ENCODE assay signal across 8 cellular contexts in the genomic region with DNA sequence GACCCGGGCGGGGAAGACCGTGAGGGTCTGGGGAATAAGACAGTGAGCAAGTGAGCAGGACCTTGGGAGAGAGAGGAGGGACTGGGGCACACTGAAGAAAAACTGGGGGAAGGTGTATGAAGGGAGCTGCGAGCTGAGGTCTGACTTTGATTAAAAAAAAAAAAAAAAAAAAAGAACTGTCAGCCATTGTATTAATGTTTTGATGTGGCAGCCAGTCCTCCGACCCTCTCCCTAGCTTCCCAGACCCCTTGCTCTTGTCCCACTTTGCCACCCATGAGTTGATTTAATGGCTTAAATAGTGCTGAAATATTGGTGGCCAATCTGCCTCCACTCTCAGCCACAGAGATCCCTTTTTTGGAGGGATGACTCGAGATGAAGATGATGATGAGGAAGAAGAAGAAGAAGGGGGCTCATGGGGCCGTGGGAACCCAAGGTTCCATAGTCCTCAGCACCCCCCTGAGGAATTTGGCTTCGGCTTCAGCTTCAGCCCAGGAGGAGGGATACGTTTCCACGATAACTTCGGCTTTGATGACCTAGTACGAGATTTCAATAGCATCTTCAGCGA. TPM values are rescaled to one million over a fixed set of nuclear protein-coding genes. Genes with fewer than 3 reads are reported as not detected.
DNase-seq lines count a peak whose midpoint lies in the region; ATAC-seq and TF ChIP-seq lines count a peak whose summit lies in the region.

No MANE protein-coding gene starts in this region.

- peaks cover 34% of the 10 kb centered on the region for H3K36me3 Mint-ChIP-seq in CD4-positive, CD25-positive, alpha-beta regulatory T cell
- H3K36me3 Mint-ChIP-seq in endodermal cell (ENCODE audit: low read depth) = peaks cover 43% of the 10 kb centered on the region
- H3K36me3 Mint-ChIP-seq in neural progenitor cell = peaks cover 7% of the 10 kb centered on the region

- H3K4me3 ChIP-seq in CD4-positive, CD25-positive, alpha-beta regulatory T cell (ENCODE audit: low read depth, low read length) = peak overlapping the region; percentile 94
- peak overlapping the region; percentile 90 for H3K4me3 ChIP-seq in NT2/D1 (ENCODE audit: insufficient read length, low read depth)
- H3K4me3 ChIP-seq in endodermal cell (ENCODE audit: low read length) = peak overlapping the region; percentile 100
- peak overlapping the region; percentile 94 for H3K4me3 ChIP-seq in neural progenitor cell

- H3K27ac Mint-ChIP-seq in CD4-positive, CD25-positive, alpha-beta regulatory T cell = peak overlapping the region; percentile 98 to 100 (median 99)
- H3K27ac Mint-ChIP-seq in endodermal cell (peak overlapping the region; percentile 97), neural progenitor cell (peak overlapping the region; percentile 95)

- TF ChIP-seq CTCF in endodermal cell (conservative IDR thresholded peaks at IDR 0.05) (no peak), neural progenitor cell (IDR thresholded peaks at IDR 0.05) (no peak)

- H3K4me2 ChIP-seq in neural progenitor cell = peak overlapping the region; percentile 84

- H3K9ac ChIP-seq in NT2/D1 (ENCODE audit: insufficient read length, low read depth) = peak overlapping the region; percentile 97
- H3K9ac ChIP-seq in endodermal cell (ENCODE audit: extremely low read depth, low read length, poor library complexity, severe bottlenecking) = peak overlapping the region; percentile 91
- peak overlapping the region; percentile 40 for H3K9ac ChIP-seq in neural progenitor cell

- H4K20me1 ChIP-seq in neural progenitor cell (ENCODE audit: low read depth) = no peaks in the 10 kb centered on the region

- 44 to 56% methylated on average over 5 to 13 of the region's 13 CpGs for WGBS in endodermal cell (ENCODE audit: insufficient coverage in 1 of 2, insufficient read length in 1 of 2), 2 experiments

- no peaks in the 10 kb centered on the region for H3K9me3 ChIP-seq in CD4-positive, CD25-positive, alpha-beta regulatory T cell (ENCODE audit: control insufficient read depth in 2 of 2, low read length in 2 of 2)
- no peaks in the 10 kb centered on the region for H3K9me3 ChIP-seq in NT2/D1 (ENCODE audit: insufficient read depth, low read length)
- no peaks in the 10 kb centered on the region for H3K9me3 ChIP-seq in endodermal cell (ENCODE audit: control insufficient read depth, low read length)
- no peaks in the 10 kb centered on the region for H3K9me3 ChIP-seq in neural progenitor cell (ENCODE audit: low read depth)

- H3K4me1 Mint-ChIP-seq in CD4-positive, CD25-positive, alpha-beta regulatory T cell = peaks cover 17 to 43% (median 31%) of the 10 kb centered on the region in 4 donors
- H3K4me1 Mint-ChIP-seq in endodermal cell (peaks cover 8% of the 10 kb centered on the region), neural progenitor cell (peaks cover 22% of the 10 kb centered on the region)

- no peak for ATAC-seq in CD4-positive, CD25-positive, alpha-beta regulatory T cell (ENCODE audit: low read depth in 2 of 2)
- ATAC-seq in GM19351 (IDR thresholded peaks at IDR 0.05; ENCODE audit: unreplicated experiment) (no peak), GM21576 (IDR thresholded peaks at IDR 0.05; ENCODE audit: unreplicated experiment) (no peak)

- H3K9me3 Mint-ChIP-seq in CD4-positive, CD25-positive, alpha-beta regulatory T cell = no peaks in the 10 kb centered on the region
- H3K9me3 Mint-ChIP-seq in endodermal cell = no peaks in the 10 kb centered on the region
- no peaks in the 10 kb centered on the region for H3K9me3 Mint-ChIP-seq in neural progenitor cell

- DNase-seq in CD4-positive, CD25-positive, alpha-beta regulatory T cell = peak in 1 of 3 donors; percentile 11
- DNase-seq in NT2/D1 (ENCODE audit: low read depth, low spot score) = no peak
- DNase-seq in endodermal cell = no peak
- DNase-seq in neural progenitor cell (ENCODE audit: low spot score) = no peak
- DNase-seq in iPS-NIHi7 (ENCODE audit: extremely low spot score) = no peak
- DNase-seq in NCI-H748 (lab: John Stamatoyannopoulos, UW; ENCODE audit: unreplicated experiment) = no peak

- H3K27ac ChIP-seq in CD4-positive, CD25-positive, alpha-beta regulatory T cell (ENCODE audit: insufficient read depth, low read length, poor library complexity, severe bottlenecking) = peak overlapping the region; percentile 94
- peak overlapping the region; percentile 84 for H3K27ac ChIP-seq in endodermal cell (ENCODE audit: low read depth, low read length)
- H3K27ac ChIP-seq in neural progenitor cell = no peak overlapping the region

- H2AFZ ChIP-seq in neural progenitor cell (replicated peaks) = peak overlapping the region; percentile 90

- peaks cover 23% of the 10 kb centered on the region for H3F3A ChIP-seq in neural progenitor cell (ENCODE audit: low read depth)

- peaks cover 11% of the 10 kb centered on the region for H3K79me2 ChIP-seq in neural progenitor cell (ENCODE audit: low read depth)

- peaks cover 37% of the 10 kb centered on the region for H3K36me3 ChIP-seq in CD4-positive, CD25-positive, alpha-beta regulatory T cell (ENCODE audit: control insufficient read depth, insufficient read depth, low read length)
- H3K36me3 ChIP-seq in NT2/D1 (ENCODE audit: insufficient read depth, insufficient read length, low read length) = peaks cover 73% of the 10 kb centered on the region
- peaks cover 47% of the 10 kb centered on the region for H3K36me3 ChIP-seq in endodermal cell (ENCODE audit: control insufficient read depth, insufficient read depth, low read length)
- H3K36me3 ChIP-seq in neural progenitor cell = no peaks in the 10 kb centered on the region

- H3K27me3 Mint-ChIP-seq in CD4-positive, CD25-positive, alpha-beta regulatory T cell = peaks cover 4% of the 10 kb centered on the region
- no peaks in the 10 kb centered on the region for H3K27me3 Mint-ChIP-seq in endodermal cell (ENCODE audit: insufficient read depth)
- H3K27me3 Mint-ChIP-seq in neural progenitor cell (ENCODE audit: insufficient read depth, low read depth) = peaks cover 9% of the 10 kb centered on the region

- no peaks in the 10 kb centered on the region for H3K27me3 ChIP-seq in CD4-positive, CD25-positive, alpha-beta regulatory T cell (ENCODE audit: control insufficient read depth, insufficient read depth, low read length)
- H3K27me3 ChIP-seq in NT2/D1 (ENCODE audit: insufficient read depth, insufficient read length) (no peaks in the 10 kb centered on the region), endodermal cell (ENCODE audit: control insufficient read depth, insufficient read depth, low read length, poor library complexity, severe bottlenecking) (no peaks in the 10 kb centered on the region), neural progenitor cell (no peaks in the 10 kb centered on the region)

- H3K4me1 ChIP-seq in CD4-positive, CD25-positive, alpha-beta regulatory T cell (ENCODE audit: control insufficient read depth, insufficient read depth, low read length, poor library complexity, severe bottlenecking) = peaks cover 21% of the 10 kb centered on the region
- peaks cover 4% of the 10 kb centered on the region for H3K4me1 ChIP-seq in NT2/D1 (ENCODE audit: insufficient read depth, insufficient read length)
- no peaks in the 10 kb centered on the region for H3K4me1 ChIP-seq in endodermal cell (ENCODE audit: control insufficient read depth, insufficient read depth, low read length)
- H3K4me1 ChIP-seq in neural progenitor cell = no peaks in the 10 kb centered on the region

- H3K4me3 Mint-ChIP-seq in CD4-positive, CD25-positive, alpha-beta regulatory T cell = peak overlapping the region; percentile 94 to 97 (median 97)
- H3K4me3 Mint-ChIP-seq in endodermal cell (peak overlapping the region; percentile 97), neural progenitor cell (peak overlapping the region; percentile 99)

RNA-seq across cellular contexts. Expression of a gene that starts 0.7 kb away (rescaled TPM):
- total RNA-seq in CD4-positive, CD25-positive, alpha-beta regulatory T cell = 60.2 TPM
- 100 to 1,000 TPM; 166 to 213 (median 194) TPM for polyA plus RNA-seq in CD4-positive, CD25-positive, alpha-beta regulatory T cell
- total RNA-seq in endodermal cell (10 to 100 TPM; 55.7 to 59.4 TPM), neural progenitor cell (ENCODE audit: low replicate concordance) (57.9 and 65.9 TPM in 2 replicates)
- polyA plus RNA-seq in endodermal cell (2013, experiment 1 of 2) = 89.7 TPM
- 79.8 TPM for polyA plus RNA-seq in endodermal cell (2013, experiment 2 of 2)

RNA-seq across cellular contexts. Expression of a gene that starts 47.8 kb away (rescaled TPM):
- total RNA-seq in CD4-positive, CD25-positive, alpha-beta regulatory T cell = 0.81 TPM
- not detected for polyA plus RNA-seq in CD4-positive, CD25-positive, alpha-beta regulatory T cell
- total RNA-seq in endodermal cell (not detected), neural progenitor cell (ENCODE audit: low replicate concordance) (not detected in 2 replicates)
- polyA plus RNA-seq in endodermal cell (2013, experiment 1 of 2) = not detected
- polyA plus RNA-seq in endodermal cell (2013, experiment 2 of 2) = 0.21 TPM

RNA-seq across cellular contexts. Expression of a gene that starts 52.2 kb away (rescaled TPM):
- 267 TPM for total RNA-seq in CD4-positive, CD25-positive, alpha-beta regulatory T cell
- 100 to 1,000 TPM in 2 of 4 donors, 10 to 100 TPM in 2; 76.0 to 127 (median 104) TPM for polyA plus RNA-seq in CD4-positive, CD25-positive, alpha-beta regulatory T cell
- total RNA-seq in endodermal cell (10 to 100 TPM; 34.1 to 41.5 TPM), neural progenitor cell (ENCODE audit: low replicate concordance) (41.6 and 63.4 TPM in 2 replicates)
- polyA plus RNA-seq in endodermal cell (2013, experiment 1 of 2) = 30.0 TPM
- 27.3 TPM for polyA plus RNA-seq in endodermal cell (2013, experiment 2 of 2)

RNA-seq across cellular contexts. Expression of a gene that starts 52.3 kb away (rescaled TPM):
- total RNA-seq in CD4-positive, CD25-positive, alpha-beta regulatory T cell = 194 TPM
- polyA plus RNA-seq in CD4-positive, CD25-positive, alpha-beta regulatory T cell = 10 to 100 TPM; 40.8 to 53.0 (median 46.0) TPM
- total RNA-seq in endodermal cell = 100 to 1,000 TPM; 198 to 224 TPM
- polyA plus RNA-seq in endodermal cell (2013, experiment 1 of 2) = 144 TPM
- polyA plus RNA-seq in endodermal cell (2013, experiment 2 of 2) = 132 TPM
- 135 and 148 TPM in 2 replicates for total RNA-seq in neural progenitor cell (ENCODE audit: low replicate concordance)

Comparison
In these comparisons a context has a peak if more than half of its experiments do, and no peak if none do; other contexts are left out.
1. H3K9ac ChIP-seq: peak in every context shown above with its lines; median percentile 97 in NT2/D1; 91 in endodermal cell; 40 in neural progenitor cell.